Comparison of ENCODE assay signal across 9 cellular contexts in genomic region chr2:49973917-49974368, GRCh38.
A peak's percentile ranks its signal among the peaks of the same experiment; 100 is the strongest.
DNase-seq lines count a peak whose midpoint lies in the region; ATAC-seq and TF ChIP-seq lines count a peak whose summit lies in the region.
"Had no signal": no experiment of that assay in that cellular context is flagged by ENCODE, and none has a peak within 500 bp of the region (broad histone marks: within the 10 kb centered on the region; RNA-seq: fewer than 3 reads in every experiment).

No MANE protein-coding gene starts in this region.

- WGBS in heart right ventricle, 2 donors = 10 to 11% methylated on average over 14 of the region's 14 CpGs
- WGBS in urinary bladder = 8% methylated on average over 14 of the region's 14 CpGs

- TF ChIP-seq CTCF in A673 (conservative IDR thresholded peaks at IDR 0.05; ENCODE audit: low read depth, low read length) (no peak), heart right ventricle (IDR thresholded peaks at IDR 0.05) (no peak)

- no TSS peak for BruUV-seq in A673 (replicated peaks; lab: Mats Ljungman, UMichigan)

- H3K36me3 ChIP-seq in A673 (ENCODE audit: insufficient read depth, low read length, poor library complexity, severe bottlenecking) (no peaks in the 10 kb centered on the region), heart right ventricle (no peaks in the 10 kb centered on the region), urinary bladder (ENCODE audit: insufficient read depth) (no peaks in the 10 kb centered on the region)
- H3K36me3 ChIP-seq: BLaER1 treated with 17β-estradiol and CSF1 and Interleukin-3, amounts not matched to agents 10 nM and 100 nM had no signal

- ATAC-seq in GM19397 (IDR thresholded peaks at IDR 0.05; ENCODE audit: unreplicated experiment) (peak; percentile 100), HG03571 (IDR thresholded peaks at IDR 0.05; ENCODE audit: unreplicated experiment) (peak; percentile 100), heart right ventricle (peak; percentile 83 to 99 (median 92))

- CTCF ChIA-PET in A673 (lab: Charles Lee) = no interaction called here
- CTCF ChIA-PET in activated naive CD4-positive, alpha-beta T cell treated with anti-CD3 and anti-CD28 coated beads, Interleukin-2, amount 10 ng/mL, durations not matched to agents 7 days and 5 days (lab: Charles Lee) = no interaction called here

- DNase-seq in A673 (ENCODE audit: low spot score) (peak; percentile 61), SHP77 (lab: John Stamatoyannopoulos, UW) (peak; percentile 89 to 91), heart right ventricle (peak; percentile 32 to 56), posterior vena cava (ENCODE audit: low spot score) (peak; percentile 83)
- DNase-seq in activated naive CD4-positive, alpha-beta T cell treated with anti-CD3 and anti-CD28 coated beads, Interleukin-2, amount 10 ng/mL, durations not matched to agents 7 days and 5 days = peak; percentile 80

- H3K4me3 Mint-ChIP-seq in activated naive CD4-positive, alpha-beta T cell treated with anti-CD3 and anti-CD28 coated beads, Interleukin-2, amount 10 ng/mL, durations not matched to agents 7 days and 5 days = peak overlapping the region; percentile 71

- H3K4me1 Mint-ChIP-seq in activated naive CD4-positive, alpha-beta T cell treated with anti-CD3 and anti-CD28 coated beads, Interleukin-2, amount 10 ng/mL, durations not matched to agents 7 days and 5 days = peaks cover 6% of the 10 kb centered on the region

- H3K4me3 ChIP-seq in A673 (ENCODE audit: low read depth, low read length, poor library complexity, severe bottlenecking) = peak overlapping the region; percentile 19
- H3K4me3 ChIP-seq in heart right ventricle = peak overlapping the region in 9 of 10 donors; percentile 14 to 52 (median 42)
- H3K4me3 ChIP-seq in urinary bladder (ENCODE audit: low read depth, low read length) = peak overlapping the region; percentile 14
- H3K4me3 ChIP-seq: BLaER1 treated with 17β-estradiol and CSF1 and Interleukin-3, amounts not matched to agents 10 nM and 100 nM had no signal

- intact Hi-C loops in A673 (cut with micrococcal nuclease; ENCODE audit: unreplicated experiment) = no loop called here
- intact Hi-C loops in heart right ventricle (cut with DNase I) = no loop called here
- intact Hi-C loops in posterior vena cava (cut with DNase I) = no loop called here

- peak overlapping the region; percentile 80 for H3K27ac Mint-ChIP-seq in activated naive CD4-positive, alpha-beta T cell treated with anti-CD3 and anti-CD28 coated beads, Interleukin-2, amount 10 ng/mL, durations not matched to agents 7 days and 5 days

- H3K27me3 ChIP-seq in A673 (replicated peaks; ENCODE audit: insufficient read depth, low read depth, low read length, poor library complexity) (no peaks in the 10 kb centered on the region), heart right ventricle (no peaks in the 10 kb centered on the region)
- H3K27me3 ChIP-seq: BLaER1 treated with 17β-estradiol and CSF1 and Interleukin-3, amounts not matched to agents 10 nM and 100 nM had no signal

- POLR2A ChIA-PET in A673 (lab: Charles Lee; ENCODE audit: low non-redundant PET) = no interaction called here

- no peaks in the 10 kb centered on the region for H3K9me3 Mint-ChIP-seq in activated naive CD4-positive, alpha-beta T cell treated with anti-CD3 and anti-CD28 coated beads, Interleukin-2, amount 10 ng/mL, durations not matched to agents 7 days and 5 days

- H3K27ac ChIP-seq in A673 (ENCODE audit: low read depth, low read length, poor library complexity, severe bottlenecking) (no peak overlapping the region), heart right ventricle (peak overlapping the region in 1 of 10 donors; percentile 2), urinary bladder (ENCODE audit: low read depth) (no peak overlapping the region)
- H3K27ac ChIP-seq: BLaER1 treated with 17β-estradiol and CSF1 and Interleukin-3, amounts not matched to agents 10 nM and 100 nM had no signal

- H3K27me3 Mint-ChIP-seq in activated naive CD4-positive, alpha-beta T cell treated with anti-CD3 and anti-CD28 coated beads, Interleukin-2, amount 10 ng/mL, durations not matched to agents 7 days and 5 days = peaks cover 3% of the 10 kb centered on the region

- H3K36me3 Mint-ChIP-seq in activated naive CD4-positive, alpha-beta T cell treated with anti-CD3 and anti-CD28 coated beads, Interleukin-2, amount 10 ng/mL, durations not matched to agents 7 days and 5 days = no peaks in the 10 kb centered on the region

- H3K9me3 ChIP-seq in A673 (ENCODE audit: low read depth, low read length, poor library complexity, severe bottlenecking) (no peaks in the 10 kb centered on the region), heart right ventricle (peaks cover 0 to 11% (median 0%) of the 10 kb centered on the region in 11 donors)
- H3K9me3 ChIP-seq: BLaER1 treated with 17β-estradiol and CSF1 and Interleukin-3, amounts not matched to agents 10 nM and 100 nM had no signal

- no peaks in the 10 kb centered on the region for H3K4me1 ChIP-seq in A673 (ENCODE audit: insufficient read depth, low read length, poor library complexity, severe bottlenecking)
- no peaks in the 10 kb centered on the region for H3K4me1 ChIP-seq in heart right ventricle
- no peaks in the 10 kb centered on the region for H3K4me1 ChIP-seq in urinary bladder (ENCODE audit: insufficient read depth)
- H3K4me1 ChIP-seq: BLaER1 treated with 17β-estradiol and CSF1 and Interleukin-3, amounts not matched to agents 10 nM and 100 nM had no signal
